ENCODE assay signal across 24 cellular contexts in genomic region chr10:132562916-132563456, GRCh38.
"Had no signal": no experiment of that assay in that cellular context is flagged by ENCODE, and none has a peak within 500 bp of the region (broad histone marks: within the 10 kb centered on the region; RNA-seq: fewer than 3 reads in every experiment).

No MANE protein-coding gene starts in this region.

- H3K4me3 ChIP-seq: coronary artery, gastroesophageal sphincter, heart right ventricle, left ventricle myocardium inferior, skin epidermis, thoracic aorta, upper lobe of right lung had no signal

- DNase-seq: activated CD4-positive, alpha-beta T cell treated with anti-CD3 and anti-CD28 coated beads for 1 hour; activated CD8-positive, alpha-beta memory T cell treated with anti-CD3 and anti-CD28 coated beads for 24 hours; activated CD8-positive, alpha-beta memory T cell treated with anti-CD3 and anti-CD28 coated beads, Interleukin-2, amount 50 U/mL, for 48 hours; activated effector memory CD4-positive, alpha-beta T cell treated with Interleukin-2 at 50 U/mL for 16 hours; activated naive CD4-positive, alpha-beta T cell treated with anti-CD3 and anti-CD28 coated beads, Interleukin-2, amount 10 ng/mL, durations not matched to agents 7 days and 5 days; activated naive CD8-positive, alpha-beta T cell treated with anti-CD3 and anti-CD28 coated beads, Interleukin-2, amount 50 U/mL, for 24 hours; activated T-cell treated with anti-CD3 and anti-CD28 coated beads, Interleukin-2, amount 50 U/mL, for 48 hours; anterior cingulate cortex; effector CD4-positive, alpha-beta T cell; heart right ventricle; kidney glomerular epithelial cell; left ventricle myocardium inferior; nephron progenitor cell; occipital lobe; stimulated activated CD4-positive, alpha-beta T cell treated with anti-CD3 and anti-CD28 coated beads, Interleukin-15, amount 100 ng/mL, for 24 hours; stimulated activated CD4-positive, alpha-beta T cell treated with anti-CD3 and anti-CD28 coated beads, Interleukin-2, amount 100 ng/mL, for 48 hours; T-helper 2 cell; upper lobe of right lung had no signal

- H3K36me3 Mint-ChIP-seq: activated naive CD4-positive, alpha-beta T cell treated with anti-CD3 and anti-CD28 coated beads, Interleukin-2, amount 10 ng/mL, durations not matched to agents 7 days and 5 days had no signal

- H3K27ac Mint-ChIP-seq: activated naive CD4-positive, alpha-beta T cell treated with anti-CD3 and anti-CD28 coated beads, Interleukin-2, amount 10 ng/mL, durations not matched to agents 7 days and 5 days; progenitor cell of endocrine pancreas had no signal

- ATAC-seq: activated naive CD8-positive, alpha-beta T cell treated with anti-CD3 and anti-CD28 coated beads, Interleukin-2, amount 50 U/mL, for 24 hours; gastroesophageal sphincter; upper lobe of right lung had no signal

- H3K27me3 Mint-ChIP-seq: activated naive CD8-positive, alpha-beta T cell treated with anti-CD3 and anti-CD28 coated beads, Interleukin-2, amount 50 U/mL, for 24 hours; central memory CD8-positive, alpha-beta T cell; progenitor cell of endocrine pancreas had no signal

- H3K4me3 Mint-ChIP-seq: activated naive CD4-positive, alpha-beta T cell treated with anti-CD3 and anti-CD28 coated beads, Interleukin-2, amount 10 ng/mL, durations not matched to agents 7 days and 5 days; activated naive CD8-positive, alpha-beta T cell treated with anti-CD3 and anti-CD28 coated beads, Interleukin-2, amount 50 U/mL, for 24 hours; central memory CD8-positive, alpha-beta T cell; nephron progenitor cell had no signal

- H3K9me3 Mint-ChIP-seq: activated naive CD4-positive, alpha-beta T cell treated with anti-CD3 and anti-CD28 coated beads, Interleukin-2, amount 10 ng/mL, durations not matched to agents 7 days and 5 days; activated naive CD8-positive, alpha-beta T cell treated with anti-CD3 and anti-CD28 coated beads, Interleukin-2, amount 50 U/mL, for 24 hours; central memory CD8-positive, alpha-beta T cell had no signal
